14 cellular contexts compared by ENCODE assay signal in genomic region chr4:89290727-89291126, GRCh38. TPM values are rescaled to one million over a fixed set of nuclear protein-coding genes. Genes with fewer than 3 reads are reported as not detected.
DNase-seq lines count a peak whose midpoint lies in the region; ATAC-seq and TF ChIP-seq lines count a peak whose summit lies in the region.
"Had no signal": no experiment of that assay in that cellular context is flagged by ENCODE, and none has a peak within 500 bp of the region (broad histone marks: within the 10 kb centered on the region; RNA-seq: fewer than 3 reads in every experiment).

No MANE protein-coding gene starts in this region.

- intact Hi-C loops in upper lobe of right lung (cut with DNase I) (no loop called here), lower lobe of right lung (cut with DNase I) (no loop called here)

- H3K4me1 ChIP-seq in upper lobe of right lung: peaks cover 11% of the 10 kb centered on the region
- H3K4me1 ChIP-seq in lower lobe of right lung: peaks cover 28% of the 10 kb centered on the region
- H3K4me1 ChIP-seq: BE2C had no signal

- peaks cover 95% of the 10 kb centered on the region for H3K4me1 Mint-ChIP-seq in activated naive CD4-positive, alpha-beta T cell treated with anti-CD3 and anti-CD28 coated beads, Interleukin-2, amount 50 U/mL, for 24 hours
- H3K4me1 Mint-ChIP-seq: nephron had no signal

- H3K27ac ChIP-seq in upper lobe of right lung (no peak overlapping the region), lower lobe of right lung (no peak overlapping the region)

- H3K27me3 Mint-ChIP-seq in activated naive CD4-positive, alpha-beta T cell treated with anti-CD3 and anti-CD28 coated beads, Interleukin-2, amount 50 U/mL, for 24 hours: no peaks in the 10 kb centered on the region

- DNase-seq in activated naive CD4-positive, alpha-beta T cell treated with anti-CD3 and anti-CD28 coated beads, Interleukin-2, amount 50 U/mL, for 16 hours: no peak
- DNase-seq in NCI-H69 (lab: John Stamatoyannopoulos, UW) (peak; percentile 11), cerebellar nuclear complex (lab: John Stamatoyannopoulos, UW) (peak; percentile 7 to 71), upper lobe of right lung (no peak), ureter (ENCODE audit: low spot score) (no peak), lower lobe of right lung (no peak)
- DNase-seq: BE2C; effector CD8-positive, alpha-beta T cell; Kasumi-1; NCI-H774; stimulated activated naive B cell treated with anti-CD40 and anti-IgM and Interleukin-4, amounts not matched to agents 10 μg/mL and 1 μg/mL and 100 μg/mL, for 72 hours had no signal

- H3K9me3 ChIP-seq in upper lobe of right lung (no peaks in the 10 kb centered on the region), lower lobe of right lung (no peaks in the 10 kb centered on the region)
- H3K9me3 ChIP-seq: BE2C had no signal

- H3K9me3 Mint-ChIP-seq in activated naive CD4-positive, alpha-beta T cell treated with anti-CD3 and anti-CD28 coated beads, Interleukin-2, amount 50 U/mL, for 24 hours: no peaks in the 10 kb centered on the region

- H3K27me3 ChIP-seq in upper lobe of right lung (no peaks in the 10 kb centered on the region), lower lobe of right lung (ENCODE audit: low read depth) (no peaks in the 10 kb centered on the region)

- ATAC-seq in upper lobe of right lung: peak; percentile 70
- ATAC-seq in HG03175 (IDR thresholded peaks at IDR 0.05; ENCODE audit: unreplicated experiment): no peak
- ATAC-seq in lower lobe of right lung: no peak

- H3K4me3 Mint-ChIP-seq in activated naive CD4-positive, alpha-beta T cell treated with anti-CD3 and anti-CD28 coated beads, Interleukin-2, amount 50 U/mL, for 24 hours: peak overlapping the region; percentile 43
- H3K4me3 Mint-ChIP-seq: nephron; stimulated activated naive B cell treated with anti-CD40 and anti-IgM and Interleukin-4, amounts not matched to agents 10 μg/mL and 1 μg/mL and 100 μg/mL, for 72 hours had no signal

- H3K36me3 Mint-ChIP-seq in activated naive CD4-positive, alpha-beta T cell treated with anti-CD3 and anti-CD28 coated beads, Interleukin-2, amount 50 U/mL, for 24 hours: peaks cover 2% of the 10 kb centered on the region

- H3K4me3 ChIP-seq in upper lobe of right lung (no peak overlapping the region), lower lobe of right lung (no peak overlapping the region)

- TF ChIP-seq CTCF in upper lobe of right lung (IDR thresholded peaks at IDR 0.05) (no peak), lower lobe of right lung (IDR thresholded peaks at IDR 0.05) (no peak)

- H3K27ac Mint-ChIP-seq in activated naive CD4-positive, alpha-beta T cell treated with anti-CD3 and anti-CD28 coated beads, Interleukin-2, amount 50 U/mL, for 24 hours: peak overlapping the region; percentile 64
- H3K27ac Mint-ChIP-seq: nephron; stimulated activated naive B cell treated with anti-CD40 and anti-IgM and Interleukin-4, amounts not matched to agents 10 μg/mL and 1 μg/mL and 100 μg/mL, for 72 hours had no signal

- H3K36me3 ChIP-seq in upper lobe of right lung (no peaks in the 10 kb centered on the region), lower lobe of right lung (no peaks in the 10 kb centered on the region)
- H3K36me3 ChIP-seq: BE2C had no signal

RNA-seq across cellular contexts. Expression of gene GPRIN3, which starts 16.9 kb away (rescaled TPM):
- total RNA-seq in upper lobe of right lung: 25.2 TPM
- total RNA-seq in ureter: 3.5 TPM
- 34.2 TPM for total RNA-seq in lower lobe of right lung

Comparison
In these comparisons a context has a peak if more than half of its experiments do, and no peak if none do; other contexts are left out.
1. DNase-seq: peak in NCI-H69 (single experiment) and cerebellar nuclear complex (2 of 2); none in activated naive CD4-positive, alpha-beta T cell treated with anti-CD3 and anti-CD28 coated beads, Interleukin-2, amount 50 U/mL, for 16 hours (single experiment), upper lobe of right lung (single experiment), ureter (single experiment) and lower lobe of right lung (single experiment).